Comparison of ENCODE assay signal across 8 cellular contexts in the genomic region with DNA sequence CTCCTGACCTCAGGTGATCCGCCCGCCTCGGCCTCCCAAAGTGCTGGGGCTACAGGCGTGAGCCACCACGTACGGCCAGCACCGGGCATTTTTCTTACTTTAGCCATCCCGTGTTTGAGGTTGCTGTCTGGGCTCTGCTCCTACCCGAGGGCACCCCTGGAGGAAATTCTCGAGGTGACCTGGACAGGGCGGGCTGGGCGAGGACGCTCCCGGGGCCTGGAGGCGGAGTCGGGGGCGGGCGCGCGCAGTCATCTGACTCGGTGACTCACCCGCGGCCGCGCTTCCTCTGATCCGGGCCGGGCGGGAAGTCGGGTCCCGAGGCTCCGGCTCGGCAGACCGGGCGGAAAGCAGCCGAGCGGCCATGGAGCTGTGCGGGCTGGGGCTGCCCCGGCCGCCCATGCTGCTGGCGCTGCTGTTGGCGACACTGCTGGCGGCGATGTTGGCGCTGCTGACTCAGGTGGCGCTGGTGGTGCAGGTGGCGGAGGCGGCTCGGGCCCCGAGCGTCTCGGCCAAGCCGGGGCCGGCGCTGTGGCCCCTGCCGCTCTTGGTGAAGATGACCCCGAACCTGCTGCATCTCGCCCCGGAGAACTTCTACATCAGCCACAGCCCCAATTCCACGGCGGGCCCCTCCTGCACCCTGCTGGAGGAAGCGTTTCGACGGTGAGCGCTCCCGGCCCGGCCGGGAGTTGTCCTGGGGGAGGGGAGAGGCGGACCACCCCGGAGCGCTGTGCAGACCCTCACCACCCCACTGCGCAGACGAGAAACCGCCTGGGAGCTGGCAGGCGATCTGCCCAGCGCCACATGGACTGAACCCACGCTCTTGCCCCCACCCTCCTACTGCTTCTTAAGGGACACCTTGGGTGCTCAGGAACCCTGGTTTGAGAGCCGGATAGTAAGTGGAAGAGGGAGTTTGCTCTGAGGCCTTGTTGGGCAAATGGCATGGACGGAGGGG. TPM values are rescaled to one million over a fixed set of nuclear protein-coding genes. Genes with fewer than 3 reads are reported as not detected.
DNase-seq lines count a peak whose midpoint lies in the region; ATAC-seq, FAIRE-seq and TF ChIP-seq lines count a peak whose summit lies in the region.

A gene (plus strand): TSS at position 334 of the 952 bp plus-strand sequence. CDS start 28 bp downstream, at position 362.

- H3K36me3 ChIP-seq in spleen: peaks cover 0 to 16% (median 7%) of the 10 kb centered on the region in 6 donors

- intact Hi-C loops in spleen (cut with DNase I; ENCODE audit: low total_unique reads): no loop called here

- TF ChIP-seq POLR2A in A549 (IDR thresholded peaks at IDR 0.05; ENCODE audit: low read length): peak; percentile 88
- peak in 2 of 3 donors; percentile 14 to 73 for TF ChIP-seq POLR2A in spleen (IDR thresholded peaks at IDR 0.05)

- FAIRE-seq in A549 (lab: Jason Lieb, UNC): no peak

- peak; percentile 82 to 87 for DNase-seq in A549 (ENCODE audit: low read depth in 1 of 2, low spot score in 1 of 2)
- peak; percentile 70 for DNase-seq in NCI-H2196 (lab: John Stamatoyannopoulos, UW; ENCODE audit: unreplicated experiment)
- peak; percentile 63 to 78 (median 69) for DNase-seq in activated CD4-positive, CD25-positive, alpha-beta regulatory T cell (lab: John Stamatoyannopoulos, UW)
- peak in 60 of 61 donors; percentile 15 to 92 (median 70) for DNase-seq in caudate nucleus (lab: John Stamatoyannopoulos, UW)
- DNase-seq in inferior parietal cortex (ENCODE audit: extremely low spot score): peak; percentile 74
- peak; percentile 98 for DNase-seq in spleen

- ATAC-seq in A549 (peak; percentile 97 to 99), GM18502 (IDR thresholded peaks at IDR 0.05; ENCODE audit: poor library complexity, unreplicated experiment) (peak; percentile 85), HG02938 (IDR thresholded peaks at IDR 0.05; ENCODE audit: unreplicated experiment) (peak; percentile 66)

- TF ChIP-seq CTCF in A549 (IDR thresholded peaks at IDR 0.05) (no peak), spleen (IDR thresholded peaks at IDR 0.05 in 8 of 11, conservative IDR thresholded peaks at IDR 0.05 in 3 of 11) (peak in 5 of 11 experiments; percentile 13 to 21 (median 19))

- POLR2A ChIA-PET in A549 (lab: Yijun Ruan, JAX): interaction anchor here (1.4 kb wide), 1 partner anchor 12 kb away, joined by 3 read pairs; no protein-coding TSS in a partner anchor

- peak within 1 kb of the TSS; percentile 89 for H3K4me3 ChIP-seq in A549
- peak within 1 kb of the TSS; percentile 67 to 93 (median 83) for H3K4me3 ChIP-seq in spleen

- peak within 1 kb of the TSS; percentile 84 to 100 for H3K27ac ChIP-seq in A549
- peak within 1 kb of the TSS; percentile 79 for H3K27ac ChIP-seq in caudate nucleus (ENCODE audit: low read depth, low read length)
- peak within 1 kb of the TSS; percentile 81 to 95 (median 87) for H3K27ac ChIP-seq in spleen

- 5% methylated on average over 9 of the region's 78 CpGs for WGBS in A549 (ENCODE audit: missing lambda C conversion rate)
- 4 to 32% (median 5%) methylated on average over 9 to 78 of the region's 78 CpGs for WGBS in spleen, 5 donors

- H3K4me1 ChIP-seq in A549: peaks cover 12% of the 10 kb centered on the region; the same call in 2 of the 3 replicates
- H3K4me1 ChIP-seq in spleen: peaks cover 4 to 34% (median 26%) of the 10 kb centered on the region in 6 donors

- H3K4me2 ChIP-seq in A549: peak within 1 kb of the TSS; percentile 78

- no peak for TF ChIP-seq RAD21 in A549 (conservative IDR thresholded peaks at IDR 0.05 in 1 of 2, IDR thresholded peaks at IDR 0.05 in 1 of 2)

- TF ChIP-seq EP300 in A549 (IDR thresholded peaks at IDR 0.05): no peak

- CTCF ChIA-PET in A549 (lab: Yijun Ruan, JAX): interaction anchor here (0.7 to 4.5 kb wide), 5 partner anchors 12 to 513 kb away, joined by 3 to 20 read pairs (median 3); no protein-coding TSS in a partner anchor

- no peaks in the 10 kb centered on the region for H3K27me3 ChIP-seq in spleen (replicated peaks in 1 of 7)

- H3K9me3 ChIP-seq in A549 (no peaks in the 10 kb centered on the region), spleen (no peaks in the 10 kb centered on the region)

TF ChIP-seq in A549, 52 proteins besides CTCF, POLR2A, EP300 and RAD21:
- TF ChIP-seq, protein P1, sequence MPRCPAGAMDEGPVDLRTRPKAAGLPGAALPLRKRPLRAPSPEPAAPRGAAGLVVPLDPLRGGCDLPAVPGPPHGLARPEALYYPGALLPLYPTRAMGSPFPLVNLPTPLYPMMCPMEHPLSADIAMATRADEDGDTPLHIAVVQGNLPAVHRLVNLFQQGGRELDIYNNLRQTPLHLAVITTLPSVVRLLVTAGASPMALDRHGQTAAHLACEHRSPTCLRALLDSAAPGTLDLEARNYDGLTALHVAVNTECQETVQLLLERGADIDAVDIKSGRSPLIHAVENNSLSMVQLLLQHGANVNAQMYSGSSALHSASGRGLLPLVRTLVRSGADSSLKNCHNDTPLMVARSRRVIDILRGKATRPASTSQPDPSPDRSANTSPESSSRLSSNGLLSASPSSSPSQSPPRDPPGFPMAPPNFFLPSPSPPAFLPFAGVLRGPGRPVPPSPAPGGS (IDR thresholded peaks at IDR 0.05): 0 out of 3 replicates have a peak, but pooled peaks have one; percentile 75
- TF ChIP-seq, protein P2, sequence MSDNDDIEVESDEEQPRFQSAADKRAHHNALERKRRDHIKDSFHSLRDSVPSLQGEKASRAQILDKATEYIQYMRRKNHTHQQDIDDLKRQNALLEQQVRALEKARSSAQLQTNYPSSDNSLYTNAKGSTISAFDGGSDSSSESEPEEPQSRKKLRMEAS (IDR thresholded peaks at IDR 0.05): peak; percentile 57; the same call in 1 of the 2 replicates
- TF ChIP-seq PHF8 (IDR thresholded peaks at IDR 0.05; ENCODE audit: borderline replicate concordance, low read depth) (peak; percentile 61; the same call in 1 of the 2 replicates), CHD4 (IDR thresholded peaks at IDR 0.05; ENCODE audit: borderline replicate concordance) (peak; percentile 69; the same call in 1 of the 2 replicates), FOSL2 (IDR thresholded peaks at IDR 0.05) (peak; percentile 61), FOSL2 (CRISPR knock-in tag; IDR thresholded peaks at IDR 0.05) (peak; percentile 98), KDM1A (IDR thresholded peaks at IDR 0.05; ENCODE audit: low read depth) (peak; percentile 71; the same call in 1 of the 2 replicates), JUN (IDR thresholded peaks at IDR 0.05) (peak in 1 of 2 experiments; percentile 75; a peak in 2 of 5 replicates), CHD2 (IDR thresholded peaks at IDR 0.05; ENCODE audit: low read length, partially characterized antibody) (no peak), HDAC2 (IDR thresholded peaks at IDR 0.05) (no peak), NFE2L2 (conservative IDR thresholded peaks at IDR 0.05; ENCODE audit: low read length) (no peak)
- TF ChIP-seq, protein P3, sequence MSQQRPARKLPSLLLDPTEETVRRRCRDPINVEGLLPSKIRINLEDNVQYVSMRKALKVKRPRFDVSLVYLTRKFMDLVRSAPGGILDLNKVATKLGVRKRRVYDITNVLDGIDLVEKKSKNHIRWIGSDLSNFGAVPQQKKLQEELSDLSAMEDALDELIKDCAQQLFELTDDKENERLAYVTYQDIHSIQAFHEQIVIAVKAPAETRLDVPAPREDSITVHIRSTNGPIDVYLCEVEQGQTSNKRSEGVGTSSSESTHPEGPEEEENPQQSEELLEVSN (IDR thresholded peaks at IDR 0.05; ENCODE audit: borderline replicate concordance, low read depth): peak; percentile 69
- TF ChIP-seq, protein P4, sequence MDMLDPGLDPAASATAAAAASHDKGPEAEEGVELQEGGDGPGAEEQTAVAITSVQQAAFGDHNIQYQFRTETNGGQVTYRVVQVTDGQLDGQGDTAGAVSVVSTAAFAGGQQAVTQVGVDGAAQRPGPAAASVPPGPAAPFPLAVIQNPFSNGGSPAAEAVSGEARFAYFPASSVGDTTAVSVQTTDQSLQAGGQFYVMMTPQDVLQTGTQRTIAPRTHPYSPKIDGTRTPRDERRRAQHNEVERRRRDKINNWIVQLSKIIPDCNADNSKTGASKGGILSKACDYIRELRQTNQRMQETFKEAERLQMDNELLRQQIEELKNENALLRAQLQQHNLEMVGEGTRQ (IDR thresholded peaks at IDR 0.05): peak; percentile 63
TF ChIP-seq in A549: peak in this region for 9.

RNA-seq across cellular contexts. Expression of the gene that starts here (rescaled TPM):
- polyA plus RNA-seq in A549 (2011; rRNA removed) (111 and 153 TPM in 2 replicates), A549 (2017; fragmentation: RNase III; extraction: RNeasy Plus Mini Kit Qiagen cat#74134 plus additional on column Dnase treatment) (75.4 to 83.5 TPM (median 79.2 TPM) in 3 replicates), spleen (10 to 100 TPM; 61.9 to 77.4 (median 70.8) TPM)
- 49.5 and 52.7 TPM in 2 replicates for polyA plus RNA-seq in A549 (2012; cell fraction: cytosol; rRNA removed)
- polyA plus RNA-seq in A549 (2012; cell fraction: nucleus; rRNA removed): 52.0 and 74.1 TPM in 2 replicates
- polyA minus RNA-seq in A549 (2011; rRNA and poly(A)+ RNA removed): 46.7 and 61.5 TPM in 2 replicates
- total RNA-seq in spleen: 100 to 1,000 TPM in 3 of 7 donors, 10 to 100 TPM in 4; 69.1 to 119 (median 94.3) TPM

Comparison
In these comparisons a context has a peak if more than half of its experiments do, and no peak if none do; other contexts are left out.
1. Peak in every context shown above with its lines: DNase-seq, ATAC-seq, H3K4me3 ChIP-seq and H3K27ac ChIP-seq.